9 cellular contexts compared by ENCODE assay signal in genomic region chr13:42875448-42876269, GRCh38.
A peak's percentile ranks its signal among the peaks of the same experiment; 100 is the strongest.
DNase-seq lines count a peak whose midpoint lies in the region; ATAC-seq, FAIRE-seq and TF ChIP-seq lines count a peak whose summit lies in the region.
"Had no signal": no experiment of that assay in that cellular context is flagged by ENCODE, and none has a peak within 500 bp of the region (broad histone marks: within the 10 kb centered on the region; RNA-seq: fewer than 3 reads in every experiment).

No MANE protein-coding gene starts in this region.

- no peak overlapping the region for H3K4me3 ChIP-seq in GM12878
- no peak overlapping the region for H3K4me3 ChIP-seq in PC-9
- H3K4me3 ChIP-seq: skin epidermis had no signal

- POLR2A ChIA-PET in GM12878 (lab: Charles Lee) = interaction anchor here (0.8 kb wide), 1 partner anchor 115 kb away, joined by 3 read pairs; no protein-coding TSS in a partner anchor
- POLR2A ChIA-PET in PC-9 (lab: Charles Lee; ENCODE audit: unreplicated experiment) = no interaction called here

- H3K9ac ChIP-seq in GM12878 (ENCODE audit: control insufficient read depth, insufficient read depth, low read length) = no peak overlapping the region; the same call in 1 of the 2 replicates

- H3K27me3 ChIP-seq in GM12878 (replicated peaks in 1 of 2; ENCODE audit: control insufficient read depth in 2 of 2, insufficient read depth in 2 of 2, low read length in 1 of 2) (no peaks in the 10 kb centered on the region), PC-9 (ENCODE audit: insufficient read depth, low read depth) (no peaks in the 10 kb centered on the region)

- WGBS in GM12878 (ENCODE audit: insufficient coverage, insufficient replicate concordance, low lambda C conversion rate, missing lambda C conversion rate) = 58% methylated on average over 12 of the region's 12 CpGs

- H3K4me2 ChIP-seq in GM12878 (ENCODE audit: control insufficient read depth, insufficient read depth) = peak overlapping the region; percentile 73
- no peak overlapping the region for H3K4me2 ChIP-seq in PC-9

- no peaks in the 10 kb centered on the region for H3K9me2 ChIP-seq in PC-9 (ENCODE audit: insufficient read depth)

- H3K79me2 ChIP-seq in GM12878 (ENCODE audit: control insufficient read depth, insufficient read depth, low read length) (no peaks in the 10 kb centered on the region), PC-9 (ENCODE audit: low read depth) (no peaks in the 10 kb centered on the region)

- BruUV-seq in GM12878 (replicated peaks; lab: Mats Ljungman, UMichigan) = TSS peak; percentile 64
- no TSS peak for BruUV-seq in PC-9 (replicated peaks; lab: Mats Ljungman, UMichigan)

- H3K4me1 ChIP-seq in GM12878 (ENCODE audit: control insufficient read depth, insufficient read depth, low read length) (peaks cover 14% of the 10 kb centered on the region), PC-9 (replicated peaks; ENCODE audit: insufficient read depth) (peaks cover 16% of the 10 kb centered on the region)

- SMC1A ChIA-PET in GM12878 (lab: Charles Lee; ENCODE audit: uncharacterized antibody, unreplicated experiment) = interaction anchor here (0.5 to 3.0 kb wide), 17 partner anchors 9 to 553 kb away, joined by 3 to 13 read pairs (median 4); partner anchors contain the start of gene EPSTI1

- H4K20me1 ChIP-seq in GM12878 (ENCODE audit: control insufficient read depth, insufficient read depth) = no peaks in the 10 kb centered on the region
- H4K20me1 ChIP-seq in PC-9 (ENCODE audit: insufficient read depth) = no peaks in the 10 kb centered on the region

- FAIRE-seq in GM12878 (lab: Jason Lieb, UNC) = no peak

- TF ChIP-seq CTCF in GM12878 (IDR thresholded peaks at IDR 0.05 in 2 of 3, conservative IDR thresholded peaks at IDR 0.05 in 1 of 3; ENCODE audit: control insufficient read depth in 2 of 3, extremely low read depth in 1 of 3, insufficient read depth in 1 of 3, low read depth in 3 of 3, low read length in 3 of 3) = peak; percentile 3 to 9 (median 4); a peak in 1 of 6 replicates
- no peak for TF ChIP-seq CTCF in PC-9 (conservative IDR thresholded peaks at IDR 0.05)

- in situ Hi-C loops in GM12878 (cut with MboI) = no loop called here

- CTCF ChIA-PET in GM12878 (lab: Yijun Ruan, JAX) (interaction anchor here (0.6 to 2.2 kb wide), 6 partner anchors 42 to 324 kb away, joined by 3 to 6 read pairs (median 3); no protein-coding TSS in a partner anchor), PC-9 (lab: Charles Lee) (no interaction called here)

- intact Hi-C loops in GM12878 (cut with micrococcal nuclease; ENCODE audit: unreplicated experiment) = loop anchor here (5.0 kb wide), 2 partner anchors 278 to 598 kb away; no protein-coding TSS in a partner anchor
- intact Hi-C loops in sciatic nerve (cut with DNase I) = no loop called here
- intact Hi-C loops in PC-9 (cut with micrococcal nuclease; ENCODE audit: unreplicated experiment) = no loop called here

- H3K9me3 ChIP-seq in GM12878 (replicated peaks; ENCODE audit: control insufficient read depth, insufficient read depth, low read length) = no peaks in the 10 kb centered on the region
- H3K9me3 ChIP-seq in PC-9 (ENCODE audit: insufficient read depth, low read depth) = no peaks in the 10 kb centered on the region

- peak; percentile 40 for TF ChIP-seq RAD21 in GM12878 (IDR thresholded peaks at IDR 0.05; ENCODE audit: insufficient read depth, low read depth, low read length)

- RAD21 ChIA-PET in GM12878 (lab: Charles Lee; ENCODE audit: unreplicated experiment) = interaction anchor here (0.5 to 1.6 kb wide), 9 partner anchors 10 to 257 kb away, joined by 3 to 6 read pairs (median 4); no protein-coding TSS in a partner anchor

- peaks cover 7% of the 10 kb centered on the region; the same call in 1 of the 2 replicates for H3F3A ChIP-seq in PC-9 (ENCODE audit: insufficient read depth, low read depth)

- no peaks in the 10 kb centered on the region for H3K36me3 ChIP-seq in GM12878 (ENCODE audit: control insufficient read depth in 2 of 2, insufficient read depth in 2 of 2, low read length in 1 of 2)
- H3K36me3 ChIP-seq in PC-9 (ENCODE audit: low read depth) = no peaks in the 10 kb centered on the region

- TF ChIP-seq EP300 in GM12878 (IDR thresholded peaks at IDR 0.05; ENCODE audit: borderline replicate concordance in 1 of 2, control insufficient read depth in 1 of 2, low read depth in 2 of 2, low read length in 2 of 2) = no peak

- TF ChIP-seq POLR2A in GM12878 (IDR thresholded peaks at IDR 0.05; ENCODE audit: low read depth, low read length) = no peak

- DNase-seq in NOMO-1 (lab: John Stamatoyannopoulos, UW; ENCODE audit: unreplicated experiment in 2 of 2) (peak; percentile 19 to 60), NOMO-1 treated with dmso at 0.1 percent for 144 hours (lab: John Stamatoyannopoulos, UW; ENCODE audit: unreplicated experiment) (no peak), GM12878 (ENCODE audit: low read depth, low spot score) (no peak), sciatic nerve (ENCODE audit: low spot score) (no peak), middle frontal gyrus (ENCODE audit: extremely low spot score, low spot score) (no peak), NCI-H524 treated with DMSO at 0.1 percent for 48 hours (lab: John Stamatoyannopoulos, UW) (no peak), PC-9 (no peak)

- H3K27ac ChIP-seq in GM12878 (ENCODE audit: control insufficient read depth, insufficient read depth) (peak overlapping the region; percentile 76), PC-9 (no peak overlapping the region)

- ATAC-seq in HG03135 (IDR thresholded peaks at IDR 0.05; ENCODE audit: unreplicated experiment) = peak; percentile 36
- ATAC-seq in GM12878 = peak; percentile 46; the same call in 2 of the 3 replicates
- peak; percentile 51 for ATAC-seq in sciatic nerve

- peak overlapping the region; percentile 82 for H2AFZ ChIP-seq in GM12878 (ENCODE audit: control insufficient read depth, low read depth, low read length)
- H2AFZ ChIP-seq in PC-9 = no peak overlapping the region

TF ChIP-seq in GM12878, 131 proteins besides CTCF, POLR2A, EP300 and RAD21:
- TF ChIP-seq FOXM1 (IDR thresholded peaks at IDR 0.05; ENCODE audit: low read depth, low read length) (no peak), BHLHE40 (IDR thresholded peaks at IDR 0.05; ENCODE audit: borderline replicate concordance in 1 of 2, low read depth in 2 of 2, low read length in 1 of 2) (peak; percentile 86 to 90), MYB (IDR thresholded peaks at IDR 0.05; ENCODE audit: borderline replicate concordance, low read depth, low read length) (0 out of 2 replicates have a peak, but pooled peaks have one; percentile 38), ZNF24 (IDR thresholded peaks at IDR 0.05) (no peak), NFXL1 (IDR thresholded peaks at IDR 0.05; ENCODE audit: borderline replicate concordance) (no peak), RBBP5 (conservative IDR thresholded peaks at IDR 0.05) (no peak), CBX3 (IDR thresholded peaks at IDR 0.05; ENCODE audit: borderline replicate concordance, low read depth) (no peak), RAD51 (IDR thresholded peaks at IDR 0.05) (peak; percentile 48), NR2C1 (IDR thresholded peaks at IDR 0.05) (0 out of 2 replicates have a peak, but pooled peaks have one; percentile 2)

Comparison
In these comparisons a context has a peak if more than half of its experiments do, and no peak if none do; other contexts are left out.
1. DNase-seq: peak in NOMO-1 (2 of 2); none in NOMO-1 treated with dmso at 0.1 percent for 144 hours (single experiment), GM12878 (single experiment), sciatic nerve (single experiment), middle frontal gyrus (single experiment), NCI-H524 treated with DMSO at 0.1 percent for 48 hours (single experiment) and PC-9 (0 of 2).
2. Peak in every context shown above with its lines, with median percentiles within 50 percentile points of each other: ATAC-seq.